In genomic region chr5:132075719-132076077, GRCh38 we compare ENCODE assay signal across 27 cellular contexts. TPM values are rescaled to one million over a fixed set of nuclear protein-coding genes. Genes with fewer than 3 reads are reported as not detected.
DNase-seq lines count a peak whose midpoint lies in the region; ATAC-seq and TF ChIP-seq lines count a peak whose summit lies in the region.
"Had no signal": no experiment of that assay in that cellular context is flagged by ENCODE, and none has a peak within 500 bp of the region (broad histone marks: within the 10 kb centered on the region; RNA-seq: fewer than 3 reads in every experiment).

No MANE protein-coding gene starts in this region.

- H3K27ac ChIP-seq in left lung = peak overlapping the region; percentile 15 to 48
- H3K27ac ChIP-seq: adrenal gland, colonic mucosa, esophagus squamous epithelium, gastrocnemius medialis, VCaP had no signal

- H3K36me3 Mint-ChIP-seq in activated T-cell treated with anti-CD3 and anti-CD28 coated beads, Interleukin-2, amount 50 U/mL, for 4 hours (ENCODE audit: insufficient read depth) = no peaks in the 10 kb centered on the region
- peaks cover 5% of the 10 kb centered on the region for H3K36me3 Mint-ChIP-seq in activated CD4-positive, alpha-beta memory T cell treated with anti-CD3 and anti-CD28 coated beads, Interleukin-2, amount 10 ng/mL, durations not matched to agents 7 days and 5 days (ENCODE audit: low read depth)

- no peak for TF ChIP-seq CTCF in left lung (IDR thresholded peaks at IDR 0.05)

- CTCF ChIA-PET in activated CD4-positive, alpha-beta memory T cell treated with anti-CD3 and anti-CD28 coated beads, Interleukin-2, amount 10 ng/mL, durations not matched to agents 7 days and 5 days (lab: Charles Lee) = interaction anchor here (0.7 to 1.3 kb wide), 3 partner anchors 10 to 12 kb away, joined by 3 to 5 read pairs (median 3); no protein-coding TSS in a partner anchor

- H3K27ac Mint-ChIP-seq in activated CD4-positive, alpha-beta memory T cell treated with anti-CD3 and anti-CD28 coated beads, Interleukin-2, amount 10 ng/mL, durations not matched to agents 7 days and 5 days = peak overlapping the region; percentile 72

- no peaks in the 10 kb centered on the region for H3K36me3 ChIP-seq in left lung
- H3K36me3 ChIP-seq: adrenal gland, colonic mucosa, esophagus squamous epithelium, gastrocnemius medialis, MG63, Peyer's patch had no signal

- intact Hi-C loops in left lung (cut with DNase I) = no loop called here

- DNase-seq in activated T-cell treated with anti-CD3 and anti-CD28 coated beads, Interleukin-2, amount 50 U/mL, for 4 hours = no peak
- DNase-seq in activated T-cell treated with anti-CD3 and anti-CD28 coated beads for 4 hours = no peak
- no peak for DNase-seq in activated CD4-positive, alpha-beta memory T cell treated with anti-CD3 and anti-CD28 coated beads, Interleukin-2, amount 10 ng/mL, durations not matched to agents 7 days and 5 days
- peak; percentile 53 to 63 for DNase-seq in left lung
- DNase-seq: adrenal gland; C1 segment of cervical spinal cord; colonic mucosa; EL; esophagus squamous epithelium; gastrocnemius medialis; hypothalamus; NCI-H1417 treated with DMSO at 0.1 percent for 48 hours; nucleus accumbens; stimulated activated CD4-positive, alpha-beta T cell treated with anti-CD3 and anti-CD28 coated beads, Interleukin-2, amount 100 ng/mL, for 48 hours; trophoblast cell had no signal

- H3K27me3 Mint-ChIP-seq in activated T-cell treated with anti-CD3 and anti-CD28 coated beads, Interleukin-2, amount 50 U/mL, for 4 hours (ENCODE audit: low read depth) = no peaks in the 10 kb centered on the region
- H3K27me3 Mint-ChIP-seq in activated CD4-positive, alpha-beta memory T cell treated with anti-CD3 and anti-CD28 coated beads, Interleukin-2, amount 10 ng/mL, durations not matched to agents 7 days and 5 days = no peaks in the 10 kb centered on the region

- peaks cover 3 to 10% of the 10 kb centered on the region in 2 donors for H3K4me1 ChIP-seq in left lung
- H3K4me1 ChIP-seq: adrenal gland, colonic mucosa, gastrocnemius medialis, Peyer's patch had no signal

- peak overlapping the region; percentile 70 for H3K4me3 Mint-ChIP-seq in activated T-cell treated with anti-CD3 and anti-CD28 coated beads, Interleukin-2, amount 50 U/mL, for 4 hours
- peak overlapping the region; percentile 62 for H3K4me3 Mint-ChIP-seq in activated CD4-positive, alpha-beta memory T cell treated with anti-CD3 and anti-CD28 coated beads, Interleukin-2, amount 10 ng/mL, durations not matched to agents 7 days and 5 days

- POLR2A ChIA-PET in activated CD4-positive, alpha-beta memory T cell treated with anti-CD3 and anti-CD28 coated beads, Interleukin-2, amount 10 ng/mL, durations not matched to agents 7 days and 5 days (lab: Charles Lee) = interaction anchor here (0.9 to 3.3 kb wide), 2 partner anchors 27 to 104 kb away, joined by 3 to 19 read pairs; no protein-coding TSS in a partner anchor

- peaks cover 42% of the 10 kb centered on the region for H3K4me1 Mint-ChIP-seq in activated T-cell treated with anti-CD3 and anti-CD28 coated beads, Interleukin-2, amount 50 U/mL, for 4 hours (ENCODE audit: low read depth)
- H3K4me1 Mint-ChIP-seq in activated CD4-positive, alpha-beta memory T cell treated with anti-CD3 and anti-CD28 coated beads, Interleukin-2, amount 10 ng/mL, durations not matched to agents 7 days and 5 days = peaks cover 72% of the 10 kb centered on the region

- no peaks in the 10 kb centered on the region for H3K9me3 ChIP-seq in left lung
- H3K9me3 ChIP-seq: adrenal gland, colonic mucosa, esophagus squamous epithelium, gastrocnemius medialis, MG63, Peyer's patch had no signal

- H3K27me3 ChIP-seq in left lung = no peaks in the 10 kb centered on the region
- H3K27me3 ChIP-seq: adrenal gland, colonic mucosa, esophagus squamous epithelium, gastrocnemius medialis, MG63, Peyer's patch had no signal

- H3K4me3 ChIP-seq in left lung = no peak overlapping the region
- H3K4me3 ChIP-seq: adrenal gland, colonic mucosa, esophagus squamous epithelium, gastrocnemius medialis, MG63, Peyer's patch, smooth muscle cell had no signal

- no peak for ATAC-seq in activated T-cell treated with anti-CD3 and anti-CD28 coated beads, Interleukin-2, amount 50 U/mL, for 4 hours
- peak; percentile 8 for ATAC-seq in left lung
- no peak for ATAC-seq in HG03457 (IDR thresholded peaks at IDR 0.05; ENCODE audit: unreplicated experiment)
- no peak for ATAC-seq in GM21528 (IDR thresholded peaks at IDR 0.05; ENCODE audit: low FRiP score, unreplicated experiment)
- ATAC-seq in HG02981 (IDR thresholded peaks at IDR 0.05; ENCODE audit: unreplicated experiment) = no peak
- no peak for ATAC-seq in HG03469 (IDR thresholded peaks at IDR 0.05; ENCODE audit: unreplicated experiment)
- ATAC-seq: gastrocnemius medialis had no signal

- H3K9me3 Mint-ChIP-seq in activated T-cell treated with anti-CD3 and anti-CD28 coated beads, Interleukin-2, amount 50 U/mL, for 4 hours = no peaks in the 10 kb centered on the region
- H3K9me3 Mint-ChIP-seq in activated CD4-positive, alpha-beta memory T cell treated with anti-CD3 and anti-CD28 coated beads, Interleukin-2, amount 10 ng/mL, durations not matched to agents 7 days and 5 days = no peaks in the 10 kb centered on the region

RNA-seq across cellular contexts. Expression of gene CSF2, which starts 2.1 kb away (rescaled TPM):
- 100 to 1,000 TPM; 130 to 283 (median 277) TPM for total RNA-seq in activated T-cell treated with anti-CD3 and anti-CD28 coated beads, Interleukin-2, amount 50 U/mL, for 4 hours
- total RNA-seq in activated CD4-positive, alpha-beta memory T cell treated with anti-CD3 and anti-CD28 coated beads, Interleukin-2, amount 10 ng/mL, durations not matched to agents 7 days and 5 days = 10 to 100 TPM; 30.8 to 32.7 TPM
- 1 to 10 TPM; 4.6 to 5.1 TPM for total RNA-seq in left lung
- total RNA-seq: bronchial epithelial cell, esophagus squamous epithelium, gastrocnemius medialis, H1, Peyer's patch, SK-MEL-5, smooth muscle cell had no signal

RNA-seq across cellular contexts. Expression of gene IL3, which starts 15.2 kb away (rescaled TPM):
- total RNA-seq in activated T-cell treated with anti-CD3 and anti-CD28 coated beads, Interleukin-2, amount 50 U/mL, for 4 hours = 100 to 1,000 TPM in 2 of 3 donors, 10 to 100 TPM in 1; 94.6 to 152 (median 138) TPM
- 1 to 10 TPM; 1.4 to 1.6 TPM for total RNA-seq in activated CD4-positive, alpha-beta memory T cell treated with anti-CD3 and anti-CD28 coated beads, Interleukin-2, amount 10 ng/mL, durations not matched to agents 7 days and 5 days
- total RNA-seq in left lung = not detected
- total RNA-seq: adrenal gland, bronchial epithelial cell, esophagus squamous epithelium, gastrocnemius medialis, H1, mammary epithelial cell, Peyer's patch, SK-MEL-5, smooth muscle cell had no signal

Comparison
In these comparisons a context has a peak if more than half of its experiments do, and no peak if none do; other contexts are left out.
1. DNase-seq: peak in left lung (2 of 2); none in activated T-cell treated with anti-CD3 and anti-CD28 coated beads, Interleukin-2, amount 50 U/mL, for 4 hours (single experiment), activated T-cell treated with anti-CD3 and anti-CD28 coated beads for 4 hours (single experiment) and activated CD4-positive, alpha-beta memory T cell treated with anti-CD3 and anti-CD28 coated beads, Interleukin-2, amount 10 ng/mL, durations not matched to agents 7 days and 5 days (single experiment).
2. RNA of gene CSF2, which starts 2.1 kb away (total RNA-seq): 130 to 283 TPM in activated T-cell treated with anti-CD3 and anti-CD28 coated beads, Interleukin-2, amount 50 U/mL, for 4 hours and 30.8 to 32.7 TPM in activated CD4-positive, alpha-beta memory T cell treated with anti-CD3 and anti-CD28 coated beads, Interleukin-2, amount 10 ng/mL, durations not matched to agents 7 days and 5 days; 4.6 to 5.1 TPM in left lung; every median in the first group is over 4 times any median in the second.
3. RNA of gene IL3, which starts 15.2 kb away (total RNA-seq): 94.6 to 152 TPM in activated T-cell treated with anti-CD3 and anti-CD28 coated beads, Interleukin-2, amount 50 U/mL, for 4 hours; 1.4 to 1.6 TPM in activated CD4-positive, alpha-beta memory T cell treated with anti-CD3 and anti-CD28 coated beads, Interleukin-2, amount 10 ng/mL, durations not matched to agents 7 days and 5 days and not detected in left lung; every median in the first group is over 10 times any median in the second.